3 cellular contexts compared by ENCODE assay signal in genomic region chrX:84729408-84729807, GRCh38.
TF ChIP-seq lines count a peak whose summit lies in the region.

No MANE protein-coding gene starts in this region.

TF ChIP-seq in liver, 16 proteins besides CTCF, POLR2A, EP300 and RAD21:
- TF ChIP-seq YY1 (IDR thresholded peaks at IDR 0.05) = peak; percentile 42
- no peak for TF ChIP-seq REST (IDR thresholded peaks at IDR 0.05)

TF ChIP-seq in HepG2, 621 proteins besides CTCF, POLR2A, EP300 and RAD21:
- TF ChIP-seq GATA4 (IDR thresholded peaks at IDR 0.05; ENCODE audit: borderline replicate concordance, low read depth) (no peak), DNMT1 (CRISPR knock-in tag; IDR thresholded peaks at IDR 0.05) (no peak), NR0B2 (CRISPR knock-in tag; IDR thresholded peaks at IDR 0.05) (no peak), NFYC (CRISPR knock-in tag; IDR thresholded peaks at IDR 0.05) (no peak)

TF ChIP-seq in H1, 55 proteins besides CTCF, POLR2A, EP300 and RAD21:
- no peak for TF ChIP-seq CBX8 (IDR thresholded peaks at IDR 0.05; ENCODE audit: borderline replicate concordance, low read depth, low read length)
- TF ChIP-seq YY1 (IDR thresholded peaks at IDR 0.05; ENCODE audit: low read depth, low read length) = no peak
TF ChIP-seq in H1: peak in this region for 0.
